In the genomic region with DNA sequence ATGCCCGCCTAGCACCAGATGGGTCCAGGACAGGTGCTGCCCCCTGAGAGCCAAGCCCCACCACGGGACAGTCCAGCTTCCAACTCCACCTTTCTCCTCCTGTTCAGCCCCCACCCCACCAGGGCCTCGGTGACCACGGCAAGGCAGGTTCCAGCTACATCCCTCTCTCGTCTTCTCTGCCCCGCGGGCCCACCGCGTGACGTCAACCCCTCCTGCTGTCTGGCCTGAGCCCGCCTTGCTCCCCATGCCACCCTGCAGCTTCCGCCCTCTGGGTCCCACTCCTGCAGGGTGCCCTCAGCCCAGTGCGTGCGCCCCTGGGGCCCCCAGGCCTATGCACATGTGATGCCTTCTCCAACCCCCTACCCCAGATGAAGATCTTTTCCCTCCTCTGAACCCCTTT, we compare ENCODE assay signal across 1 cellular context.
TF ChIP-seq lines count a peak whose summit lies in the region.

No MANE protein-coding gene starts in this region.

TF ChIP-seq in H1, 55 proteins besides CTCF, POLR2A, EP300 and RAD21:
- TF ChIP-seq CHD1 (IDR thresholded peaks at IDR 0.05; ENCODE audit: low read depth, low read length) (no peak), SIRT6 (IDR thresholded peaks at IDR 0.05; ENCODE audit: low read length) (no peak), CEBPB (IDR thresholded peaks at IDR 0.05; ENCODE audit: low read depth, low read length) (no peak), GABPA (IDR thresholded peaks at IDR 0.05; ENCODE audit: borderline replicate concordance, insufficient read depth, low read length) (no peak), SUZ12 (IDR thresholded peaks at IDR 0.05; ENCODE audit: low read length) (no peak), FOSL1 (IDR thresholded peaks at IDR 0.05; ENCODE audit: insufficient read depth, low read depth, low read length) (no peak), EGR1 (IDR thresholded peaks at IDR 0.05; ENCODE audit: borderline replicate concordance, low read depth, low read length) (no peak), POLR2AphosphoS5 (IDR thresholded peaks at IDR 0.05; ENCODE audit: low read depth, low read length) (no peak), NRF1 (IDR thresholded peaks at IDR 0.05; ENCODE audit: low read depth, low read length) (no peak), TAF7 (optimal IDR thresholded peaks at IDR 0.05; ENCODE audit: borderline replicate concordance, low read depth, low read length) (no peak), HDAC6 (IDR thresholded peaks at IDR 0.05; ENCODE audit: low read depth, low read length) (no peak), SRF (IDR thresholded peaks at IDR 0.05; ENCODE audit: low read depth, low read length) (no peak), JUND (IDR thresholded peaks at IDR 0.05; ENCODE audit: low read length) (no peak), RBBP5 (IDR thresholded peaks at IDR 0.05; ENCODE audit: borderline replicate concordance, low read depth, low read length) (no peak)
- TF ChIP-seq, protein P1, sequence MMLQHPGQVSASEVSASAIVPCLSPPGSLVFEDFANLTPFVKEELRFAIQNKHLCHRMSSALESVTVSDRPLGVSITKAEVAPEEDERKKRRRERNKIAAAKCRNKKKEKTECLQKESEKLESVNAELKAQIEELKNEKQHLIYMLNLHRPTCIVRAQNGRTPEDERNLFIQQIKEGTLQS (IDR thresholded peaks at IDR 0.05; ENCODE audit: insufficient read depth, low read depth, low read length) = no peak
